ENCODE assay signal across 8 cellular contexts in the genomic region with DNA sequence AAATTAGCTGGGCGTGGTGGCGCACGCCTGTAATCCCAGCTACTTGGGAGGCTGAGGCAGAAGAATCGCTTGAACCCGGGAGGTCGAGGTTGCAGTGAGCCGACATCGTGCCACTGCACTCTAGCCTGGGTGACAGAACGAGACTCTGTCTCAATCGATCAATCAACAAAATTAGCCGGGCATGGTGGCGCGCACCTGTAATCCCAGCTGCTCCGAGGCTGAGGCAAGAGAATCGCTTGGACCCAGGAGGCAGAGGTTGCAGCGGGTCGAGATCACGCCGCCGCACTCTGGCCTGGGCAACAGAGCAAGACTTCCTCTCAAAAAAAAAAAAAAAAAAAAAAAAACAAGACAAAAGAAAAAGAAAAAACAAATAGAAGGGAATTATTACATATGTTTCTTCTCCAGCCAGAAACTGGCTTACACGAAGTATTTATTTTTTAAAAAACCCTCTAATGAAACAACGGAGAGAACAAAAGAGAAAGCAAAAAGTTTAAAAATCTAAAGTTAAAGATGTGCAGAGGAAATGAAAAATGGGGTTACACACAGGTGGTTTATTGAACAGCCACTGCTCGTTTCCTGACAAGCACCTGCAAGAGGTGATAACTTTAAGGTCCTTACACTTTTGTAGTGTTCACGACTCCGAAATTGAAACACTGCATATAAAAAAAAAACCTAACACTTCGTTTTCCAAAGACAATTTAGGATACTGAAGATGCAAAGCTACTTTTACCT. TPM values are rescaled to one million over a fixed set of nuclear protein-coding genes. Genes with fewer than 3 reads are reported as not detected.
DNase-seq lines count a peak whose midpoint lies in the region; ATAC-seq and TF ChIP-seq lines count a peak whose summit lies in the region.

No MANE protein-coding gene starts in this region.

- H3K4me3 ChIP-seq in MG63, result peak overlapping the region; percentile 73
- H3K4me3 ChIP-seq in brain microvascular endothelial cell (ENCODE audit: low read depth, low read length), result peak overlapping the region; percentile 95
- peak overlapping the region; percentile 16 for H3K4me3 ChIP-seq in mucosa of stomach (ENCODE audit: low read length)

- peaks cover 38% of the 10 kb centered on the region for H3K36me3 ChIP-seq in MG63
- H3K36me3 ChIP-seq in brain microvascular endothelial cell (replicated peaks), result peaks cover 4% of the 10 kb centered on the region
- H3K36me3 ChIP-seq in mucosa of stomach (ENCODE audit: control insufficient read depth, insufficient read depth, low read length), result no peaks in the 10 kb centered on the region

- ATAC-seq in HG03457 (IDR thresholded peaks at IDR 0.05; ENCODE audit: unreplicated experiment) (no peak), HG02973 (IDR thresholded peaks at IDR 0.05; ENCODE audit: unreplicated experiment) (no peak)

- no peak overlapping the region for H3K27ac ChIP-seq in brain microvascular endothelial cell

- H3K9me3 Mint-ChIP-seq in CD14-positive monocyte, result no peaks in the 10 kb centered on the region

- H3K27me3 Mint-ChIP-seq in CD14-positive monocyte (ENCODE audit: low read depth in 3 of 3), result no peaks in the 10 kb centered on the region

- peak overlapping the region; percentile 88 to 91 for H3K4me3 Mint-ChIP-seq in CD14-positive monocyte

- peak overlapping the region in 3 of 7 donors; percentile 76 to 92 (median 82) for H3K27ac Mint-ChIP-seq in CD14-positive monocyte

- H3K27me3 ChIP-seq in MG63, result no peaks in the 10 kb centered on the region
- no peaks in the 10 kb centered on the region for H3K27me3 ChIP-seq in brain microvascular endothelial cell (replicated peaks)
- no peaks in the 10 kb centered on the region for H3K27me3 ChIP-seq in mucosa of stomach (ENCODE audit: control insufficient read depth, insufficient read depth, low read length)

- H3K9me3 ChIP-seq in MG63 (peaks cover 12% of the 10 kb centered on the region), mucosa of stomach (ENCODE audit: control insufficient read depth, low read length) (no peaks in the 10 kb centered on the region)

- DNase-seq in CD14-positive monocyte (ENCODE audit: low spot score) (no peak), MG63 (no peak), brain microvascular endothelial cell (no peak), Ammon's horn (ENCODE audit: low spot score) (no peak), COR-L47 (lab: John Stamatoyannopoulos, UW) (no peak)

- in situ Hi-C loops in brain microvascular endothelial cell (cut with HindIII; ENCODE audit: low pct_ligation_motif_present, low sequenced_read_pairs), result no loop called here

- TF ChIP-seq CTCF in CD14-positive monocyte (IDR thresholded peaks at IDR 0.05) (no peak), brain microvascular endothelial cell (IDR thresholded peaks at IDR 0.05; ENCODE audit: low read depth, low read length, missing control alignments) (no peak)

- H3K4me1 Mint-ChIP-seq in CD14-positive monocyte, result peaks cover 33% of the 10 kb centered on the region

- peak overlapping the region; percentile 93 for H3K9ac ChIP-seq in mucosa of stomach (ENCODE audit: low read length)

- intact Hi-C loops in CD14-positive monocyte (cut with micrococcal nuclease), result no loop called here

- H3K4me1 ChIP-seq in mucosa of stomach (ENCODE audit: control insufficient read depth, insufficient read depth, low read length), result peaks cover 4% of the 10 kb centered on the region

- H3K36me3 Mint-ChIP-seq in CD14-positive monocyte, result peaks cover 7 to 11% of the 10 kb centered on the region in 2 donors

RNA-seq across cellular contexts. Expression of gene SYNRG, which starts 1.4 kb away (rescaled TPM):
- 10 to 100 TPM; 13.1 to 17.5 TPM for polyA plus RNA-seq in CD14-positive monocyte
- 8.3 and 10.6 TPM in 2 replicates for total RNA-seq in MG63 (2014; rRNA removed; shearing (Covaris generic); ENCODE audit: low replicate concordance)

RNA-seq across cellular contexts. Expression of gene DDX52, which starts 35.4 kb away (rescaled TPM):
- polyA plus RNA-seq in CD14-positive monocyte, result 10 to 100 TPM in 1 of 2 donors, 1 to 10 TPM in 1; 8.8 to 11.3 TPM
- 25.7 and 26.8 TPM in 2 replicates for total RNA-seq in MG63 (2014; rRNA removed; shearing (Covaris generic); ENCODE audit: low replicate concordance)

Comparison
In these comparisons a context has a peak if more than half of its experiments do, and no peak if none do; other contexts are left out.
1. H3K4me3 ChIP-seq: peak in every context shown above with its lines; median percentile 95 in brain microvascular endothelial cell; 73 in MG63; 16 in mucosa of stomach.